Comparison of ENCODE assay signal across 9 cellular contexts in the genomic region with DNA sequence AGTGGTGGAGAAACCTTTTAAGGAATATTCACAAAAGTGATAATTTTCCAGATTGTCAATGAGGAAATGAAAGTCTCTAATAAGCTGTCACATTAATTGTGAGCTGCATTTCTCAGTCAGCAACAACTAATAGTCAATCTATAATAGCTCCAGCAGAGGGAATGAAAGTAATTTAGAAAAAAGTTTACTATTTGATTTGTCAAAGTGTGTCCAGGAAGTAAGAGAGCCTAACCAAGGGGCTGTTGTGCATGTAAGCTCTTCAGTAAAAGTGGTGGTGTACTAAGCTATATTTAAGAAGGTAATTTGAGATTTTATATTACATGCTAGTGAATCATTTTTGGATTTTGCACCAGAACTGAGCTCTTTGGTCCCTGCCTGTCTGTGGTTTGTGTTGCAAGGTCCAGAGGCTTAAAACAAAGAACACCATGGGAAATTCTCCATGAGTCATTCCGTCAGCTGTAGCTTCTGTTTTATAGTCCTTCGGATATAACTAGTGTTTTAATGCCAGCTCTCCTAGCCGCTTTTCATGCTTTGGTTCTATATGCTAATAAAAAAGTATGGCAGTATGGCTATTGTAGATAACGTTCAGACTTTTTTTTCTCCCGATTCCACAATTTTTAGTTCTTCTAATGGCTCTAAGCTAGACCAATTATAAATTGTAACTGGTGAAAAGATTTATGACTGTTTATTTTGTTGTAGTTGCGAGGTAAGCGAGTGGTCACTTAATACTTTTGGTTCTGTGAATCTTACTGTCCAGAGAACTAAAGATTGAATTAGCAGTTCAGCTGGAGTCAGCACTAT.
A peak's percentile ranks its signal among the peaks of the same experiment; 100 is the strongest.
DNase-seq lines count a peak whose midpoint lies in the region; ATAC-seq and TF ChIP-seq lines count a peak whose summit lies in the region.
"Had no signal": no experiment of that assay in that cellular context is flagged by ENCODE, and none has a peak within 500 bp of the region (broad histone marks: within the 10 kb centered on the region; RNA-seq: fewer than 3 reads in every experiment).

No MANE protein-coding gene starts in this region.

- no peaks in the 10 kb centered on the region for H3K27me3 ChIP-seq in heart left ventricle
- H3K27me3 ChIP-seq in stomach smooth muscle (ENCODE audit: control insufficient read depth in 1 of 2, insufficient read depth in 2 of 2, low read length in 2 of 2) = no peaks in the 10 kb centered on the region
- H3K27me3 ChIP-seq in Karpas-422 (ENCODE audit: low read length) = no peaks in the 10 kb centered on the region
- H3K27me3 ChIP-seq: Peyer's patch had no signal

- no peak overlapping the region for H3K4me2 ChIP-seq in Karpas-422 (ENCODE audit: low read depth, low read length, poor library complexity, severe bottlenecking)

- intact Hi-C loops in heart left ventricle (cut with DNase I) = loop anchor here in 4 of 10 donors (5.0 kb wide), 2 partner anchors 58 to 63 kb away; a partner anchor contains a TSS
- intact Hi-C loops in posterior cingulate gyrus (cut with DNase I) = no loop called here

- DNase-seq in HEK293T (ENCODE audit: extremely low spot score) = peak; percentile 30
- no peak for DNase-seq in SK-N-MC (ENCODE audit: low read depth, low spot score)
- DNase-seq in heart left ventricle = no peak
- no peak for DNase-seq in posterior cingulate gyrus
- no peak for DNase-seq in Karpas-422

- TF ChIP-seq CTCF in heart left ventricle (IDR thresholded peaks at IDR 0.05) = no peak

- 44 to 58% (median 45%) methylated on average over 7 of the region's 7 CpGs for WGBS in heart left ventricle, 4 donors

- CTCF ChIA-PET in HEK293T (lab: Yijun Ruan, JAX) = interaction anchor here (1.0 to 1.1 kb wide), 2 partner anchors 11 to 28 kb away, joined by 3 read pairs; no protein-coding TSS in a partner anchor

- no peaks in the 10 kb centered on the region for H3K9me2 ChIP-seq in Karpas-422 (replicated peaks; ENCODE audit: insufficient read depth, low read length)

- H3K4me1 ChIP-seq in heart left ventricle (peaks cover 6 to 86% (median 64%) of the 10 kb centered on the region in 12 donors), stomach smooth muscle (ENCODE audit: control insufficient read depth, insufficient read depth, low read length) (no peaks in the 10 kb centered on the region), Karpas-422 (ENCODE audit: low read length) (peaks cover 11% of the 10 kb centered on the region)

- H3K9me3 ChIP-seq in SK-N-MC (ENCODE audit: low read depth, low read length) (no peaks in the 10 kb centered on the region; the same call in 1 of the 2 replicates), heart left ventricle (no peaks in the 10 kb centered on the region), stomach smooth muscle (ENCODE audit: control insufficient read depth in 2 of 2, low read length in 2 of 2) (no peaks in the 10 kb centered on the region), Karpas-422 (ENCODE audit: low read length) (no peaks in the 10 kb centered on the region)
- H3K9me3 ChIP-seq: Peyer's patch had no signal

- H3K9ac ChIP-seq in SK-N-MC (ENCODE audit: insufficient read length) (peak overlapping the region; percentile 70), stomach smooth muscle (ENCODE audit: low read length in 2 of 2) (no peak overlapping the region), Karpas-422 (ENCODE audit: low read length) (no peak overlapping the region)

- no peak overlapping the region for H2AFZ ChIP-seq in Karpas-422 (ENCODE audit: low read length)

- peaks cover 13% of the 10 kb centered on the region; the same call in 1 of the 2 replicates for H3K79me2 ChIP-seq in Karpas-422 (ENCODE audit: low read length)

- POLR2A ChIA-PET in HEK293T (lab: Yijun Ruan, JAX) = interaction anchor here (1.0 to 2.3 kb wide), 3 partner anchors 10 to 65 kb away, joined by 3 to 13 read pairs (median 7); a partner anchor contains a TSS

- H3K36me3 ChIP-seq in SK-N-MC (ENCODE audit: insufficient read depth, low read length) (no peaks in the 10 kb centered on the region), heart left ventricle (no peaks in the 10 kb centered on the region), stomach smooth muscle (ENCODE audit: control insufficient read depth in 2 of 2, insufficient read depth in 2 of 2, low read length in 2 of 2) (no peaks in the 10 kb centered on the region), Karpas-422 (ENCODE audit: insufficient read depth, low read length) (no peaks in the 10 kb centered on the region)
- H3K36me3 ChIP-seq: Peyer's patch had no signal

- no peak for TF ChIP-seq POLR2A in heart left ventricle (IDR thresholded peaks at IDR 0.05)

- ATAC-seq in heart left ventricle (peak in 3 of 4 donors; percentile 84 to 93 (median 88)), HG03439 (IDR thresholded peaks at IDR 0.05; ENCODE audit: unreplicated experiment) (no peak), HG02981 (IDR thresholded peaks at IDR 0.05; ENCODE audit: unreplicated experiment) (no peak)

- peak overlapping the region; percentile 75 for H3K4me3 ChIP-seq in SK-N-MC
- H3K4me3 ChIP-seq in heart left ventricle = peak overlapping the region in 4 of 12 donors; percentile 5 to 12 (median 10)
- H3K4me3 ChIP-seq in stomach smooth muscle (ENCODE audit: low read length in 2 of 2) = peak overlapping the region; percentile 1 to 22
- H3K4me3 ChIP-seq in Karpas-422 (ENCODE audit: low read length) = no peak overlapping the region

- H3K27ac ChIP-seq in SK-N-MC (peak overlapping the region; percentile 92), heart left ventricle (peak overlapping the region in 7 of 12 donors; percentile 17 to 60 (median 44)), stomach smooth muscle (ENCODE audit: low read length) (no peak overlapping the region), Karpas-422 (ENCODE audit: low read length) (no peak overlapping the region)

- no peaks in the 10 kb centered on the region for H4K20me1 ChIP-seq in Karpas-422 (ENCODE audit: insufficient read depth, low read depth, low read length)

TF ChIP-seq in HEK293T, 16 proteins besides CTCF, POLR2A, EP300 and RAD21:
- TF ChIP-seq, protein P1, sequence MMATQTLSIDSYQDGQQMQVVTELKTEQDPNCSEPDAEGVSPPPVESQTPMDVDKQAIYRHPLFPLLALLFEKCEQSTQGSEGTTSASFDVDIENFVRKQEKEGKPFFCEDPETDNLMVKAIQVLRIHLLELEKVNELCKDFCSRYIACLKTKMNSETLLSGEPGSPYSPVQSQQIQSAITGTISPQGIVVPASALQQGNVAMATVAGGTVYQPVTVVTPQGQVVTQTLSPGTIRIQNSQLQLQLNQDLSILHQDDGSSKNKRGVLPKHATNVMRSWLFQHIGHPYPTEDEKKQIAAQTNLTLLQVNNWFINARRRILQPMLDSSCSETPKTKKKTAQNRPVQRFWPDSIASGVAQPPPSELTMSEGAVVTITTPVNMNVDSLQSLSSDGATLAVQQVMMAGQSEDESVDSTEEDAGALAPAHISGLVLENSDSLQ (IDR thresholded peaks at IDR 0.05) = peak; percentile 80
- TF ChIP-seq L3MBTL2 (conservative IDR thresholded peaks at IDR 0.05) = no peak

Comparison
In these comparisons a context has a peak if more than half of its experiments do, and no peak if none do; other contexts are left out.
1. H3K27ac ChIP-seq: peak in SK-N-MC (single experiment) and heart left ventricle (7 of 12); none in stomach smooth muscle (single experiment) and Karpas-422 (single experiment).
2. ATAC-seq: peak in heart left ventricle (3 of 4); none in HG03439 (single experiment) and HG02981 (single experiment).